In genomic region chr7:98656899-98657298, GRCh38 we compare ENCODE assay signal across 27 cellular contexts.
"Had no signal": no experiment of that assay in that cellular context is flagged by ENCODE, and none has a peak within 500 bp of the region (broad histone marks: within the 10 kb centered on the region; RNA-seq: fewer than 3 reads in every experiment).

No MANE protein-coding gene starts in this region.

- ATAC-seq: stimulated activated effector memory CD8-positive, alpha-beta T cell treated with anti-CD3 and anti-CD28 coated beads, Interleukin-12 subunit alpha, Interleukin-12 subunit beta, amount 100 ng/mL, for 72 hours; stimulated activated memory B cell treated with anti-CD40 and anti-IgM and Interleukin-4, amounts not matched to agents 10 μg/mL and 1 μg/mL and 100 μg/mL, for 72 hours; stimulated activated naive B cell treated with anti-CD40 and anti-IgM and Interleukin-4, amounts not matched to agents 10 μg/mL and 1 μg/mL and 100 μg/mL, for 72 hours; stimulated activated naive CD8-positive, alpha-beta T cell treated with anti-CD3 and anti-CD28 coated beads, Interleukin-15, amount 100 ng/mL, for 72 hours; stimulated activated naive CD8-positive, alpha-beta T cell treated with anti-CD3 and anti-CD28 coated beads, Interleukin-15, Interleukin-2, amounts not matched to agents 100 U/mL and 50 U/mL, for 24 hours; upper lobe of right lung had no signal

- H3K27ac ChIP-seq: stomach, suprapubic skin, testis, thoracic aorta, thyroid gland, tibial artery, tibial nerve, transverse colon, upper lobe of left lung, upper lobe of right lung, uterus, vagina had no signal

- H3K27me3 ChIP-seq: stomach, suprapubic skin, testis, thyroid gland, tibial nerve, transverse colon, upper lobe of left lung, upper lobe of right lung, uterus, vagina had no signal

- FAIRE-seq: urothelium cell line had no signal

- H3K4me1 ChIP-seq: stomach, suprapubic skin, testis, thyroid gland, tibial artery, tibial nerve, transverse colon, upper lobe of left lung, upper lobe of right lung, uterus, vagina had no signal

- H3K4me3 ChIP-seq: stomach, suprapubic skin, thoracic aorta, thyroid gland, tibial artery, tibial nerve, transverse colon, upper lobe of left lung, upper lobe of right lung, uterus, vagina had no signal

- DNase-seq: stimulated activated CD4-positive, alpha-beta T cell treated with anti-CD3 and anti-CD28 coated beads, Interleukin-2, amount 100 ng/mL, for 48 hours; stimulated activated CD4-positive, alpha-beta T cell treated with anti-CD3 and anti-CD28 coated beads, Interleukin-4, amount 100 ng/mL, for 1 hour; stimulated activated CD4-positive, alpha-beta T cell treated with anti-CD3 and anti-CD28 coated beads, Interleukin-4, amount 100 ng/mL, for 24 hours; stimulated activated CD4-positive, alpha-beta T cell treated with anti-CD3 and anti-CD28 coated beads, Interleukin-4, amount 100 ng/mL, for 4 hours; stimulated activated CD8-positive, alpha-beta memory T cell treated with anti-CD3 and anti-CD28 coated beads, Interleukin-4, amount 100 ng/mL, for 48 hours; stimulated activated naive B cell treated with anti-CD40 and anti-IgM and Interleukin-4, amounts not matched to agents 10 μg/mL and 1 μg/mL and 100 μg/mL, for 72 hours; stimulated activated naive CD4-positive, alpha-beta T cell; stimulated activated naive CD4-positive, alpha-beta T cell treated with Interleukin-2 at 50 U/mL for 16 hours; stimulated activated naive CD8-positive, alpha-beta T cell treated with anti-CD3 and anti-CD28 coated beads, Interleukin-15, amount 100 ng/mL, for 72 hours; stimulated activated naive CD8-positive, alpha-beta T cell treated with anti-CD3 and anti-CD28 coated beads, Interleukin-15, Interleukin-2, amounts not matched to agents 100 U/mL and 50 U/mL, for 24 hours; stomach; substantia nigra; testis; thyroid gland; tibial artery; transverse colon; trophoblast cell; upper lobe of left lung; upper lobe of right lung; uterus had no signal

- H3K9me3 ChIP-seq: suprapubic skin, testis, thoracic aorta, thyroid gland, transverse colon, upper lobe of right lung, uterus, vagina had no signal

- H3K36me3 ChIP-seq: stomach, suprapubic skin, thoracic aorta, thyroid gland, tibial artery, tibial nerve, transverse colon, upper lobe of left lung, upper lobe of right lung, uterus, vagina had no signal
